Comparison of ENCODE assay signal across 17 cellular contexts in genomic region chr6:2509746-2510145, GRCh38.
DNase-seq lines count a peak whose midpoint lies in the region; ATAC-seq and TF ChIP-seq lines count a peak whose summit lies in the region.
"Had no signal": no experiment of that assay in that cellular context is flagged by ENCODE, and none has a peak within 500 bp of the region (broad histone marks: within the 10 kb centered on the region; RNA-seq: fewer than 3 reads in every experiment).

No MANE protein-coding gene starts in this region.

- ATAC-seq in heart right ventricle (no peak), gastroesophageal sphincter (no peak)

- no peak for DNase-seq in right atrium auricular region (ENCODE audit: low spot score)
- no peak for DNase-seq in heart right ventricle
- DNase-seq in cerebellar cortex (ENCODE audit: low spot score): peak; percentile 20
- DNase-seq in stimulated activated CD4-positive, alpha-beta T cell treated with anti-CD3 and anti-CD28 coated beads, Interleukin-1b, Interleukin-23, amount 100 ng/mL, for 48 hours: no peak
- DNase-seq in A172 (ENCODE audit: low spot score): no peak
- no peak for DNase-seq in colonic mucosa
- DNase-seq: AML-193; COR-L47; H9; Kasumi-1; NCI-H187; NCI-H345; NCI-H526 treated with DMSO at 0.1 percent for 48 hours; NK-92 treated with Interleukin-12 subunit alpha and Interleukin-12 subunit beta, amount 100 ng/mL, for 24 hours; SHP77 had no signal

- H3K27me3 ChIP-seq in right atrium auricular region (no peaks in the 10 kb centered on the region), heart right ventricle (peaks cover 0 to 44% (median 16%) of the 10 kb centered on the region in 7 donors), gastroesophageal sphincter (peaks cover 45% of the 10 kb centered on the region), skeletal muscle satellite cell (ENCODE audit: control insufficient read depth, insufficient read depth, low read length) (peaks cover 69% of the 10 kb centered on the region), colonic mucosa (peaks cover 4% of the 10 kb centered on the region)

- H3K9ac ChIP-seq in skeletal muscle satellite cell (ENCODE audit: low read depth, low read length): no peak overlapping the region
- no peak overlapping the region for H3K9ac ChIP-seq in colonic mucosa (ENCODE audit: low read depth in 2 of 2, low read length in 2 of 2)

- H3K27ac ChIP-seq in right atrium auricular region: peak overlapping the region in 1 of 2 donors; percentile 5
- no peak overlapping the region for H3K27ac ChIP-seq in heart right ventricle
- H3K27ac ChIP-seq in gastroesophageal sphincter: no peak overlapping the region
- H3K27ac ChIP-seq in colonic mucosa: no peak overlapping the region

- WGBS in heart right ventricle, 2 donors: 80 to 84% methylated on average over 15 of the region's 15 CpGs
- 37 to 50% methylated on average over 1 to 15 of the region's 15 CpGs for WGBS in gastroesophageal sphincter (ENCODE audit: low coverage in 1 of 2), 2 donors

- H3K4me1 ChIP-seq in right atrium auricular region: peaks cover 0 to 5% of the 10 kb centered on the region in 2 donors
- peaks cover 0 to 4% (median 0%) of the 10 kb centered on the region in 9 donors for H3K4me1 ChIP-seq in heart right ventricle
- H3K4me1 ChIP-seq in gastroesophageal sphincter: peaks cover 0 to 8% (median 0%) of the 10 kb centered on the region in 3 donors
- H3K4me1 ChIP-seq in skeletal muscle satellite cell (ENCODE audit: control insufficient read depth, insufficient read depth, low read length): no peaks in the 10 kb centered on the region
- H3K4me1 ChIP-seq in colonic mucosa: no peaks in the 10 kb centered on the region

- H3K36me3 ChIP-seq in right atrium auricular region (no peaks in the 10 kb centered on the region), heart right ventricle (no peaks in the 10 kb centered on the region), gastroesophageal sphincter (no peaks in the 10 kb centered on the region), skeletal muscle satellite cell (ENCODE audit: insufficient read depth, low read length) (no peaks in the 10 kb centered on the region), colonic mucosa (no peaks in the 10 kb centered on the region)

- intact Hi-C loops in heart right ventricle (cut with DNase I) (no loop called here), colonic mucosa (cut with DNase I) (no loop called here)

- TF ChIP-seq CTCF in right atrium auricular region (IDR thresholded peaks at IDR 0.05) (no peak), heart right ventricle (IDR thresholded peaks at IDR 0.05) (no peak), gastroesophageal sphincter (IDR thresholded peaks at IDR 0.05) (no peak), colonic mucosa (IDR thresholded peaks at IDR 0.05) (no peak)

- TF ChIP-seq POLR2A in gastroesophageal sphincter (IDR thresholded peaks at IDR 0.05): no peak

- H3K9me3 ChIP-seq in right atrium auricular region (no peaks in the 10 kb centered on the region), heart right ventricle (no peaks in the 10 kb centered on the region), gastroesophageal sphincter (no peaks in the 10 kb centered on the region), skeletal muscle satellite cell (replicated peaks; ENCODE audit: low read length) (no peaks in the 10 kb centered on the region), colonic mucosa (no peaks in the 10 kb centered on the region)

- no peak for TF ChIP-seq EP300 in gastroesophageal sphincter (IDR thresholded peaks at IDR 0.05)

- peak overlapping the region; percentile 0 to 14 for H3K4me3 ChIP-seq in right atrium auricular region
- H3K4me3 ChIP-seq in heart right ventricle: peak overlapping the region in 1 of 10 donors; percentile 11
- H3K4me3 ChIP-seq in gastroesophageal sphincter: peak overlapping the region; percentile 4 to 27
- H3K4me3 ChIP-seq in skeletal muscle satellite cell (ENCODE audit: low read length): no peak overlapping the region
- no peak overlapping the region for H3K4me3 ChIP-seq in colonic mucosa

- H3K4me2 ChIP-seq in skeletal muscle satellite cell (ENCODE audit: low read length): peak overlapping the region; percentile 32

Comparison
In these comparisons a context has a peak if more than half of its experiments do, and no peak if none do; other contexts are left out.
1. H3K4me3 ChIP-seq: peak in right atrium auricular region (2 of 2) and gastroesophageal sphincter (2 of 2); none in skeletal muscle satellite cell (single experiment) and colonic mucosa (single experiment).